Comparison of ENCODE assay signal across 1 cellular context in the genomic region with DNA sequence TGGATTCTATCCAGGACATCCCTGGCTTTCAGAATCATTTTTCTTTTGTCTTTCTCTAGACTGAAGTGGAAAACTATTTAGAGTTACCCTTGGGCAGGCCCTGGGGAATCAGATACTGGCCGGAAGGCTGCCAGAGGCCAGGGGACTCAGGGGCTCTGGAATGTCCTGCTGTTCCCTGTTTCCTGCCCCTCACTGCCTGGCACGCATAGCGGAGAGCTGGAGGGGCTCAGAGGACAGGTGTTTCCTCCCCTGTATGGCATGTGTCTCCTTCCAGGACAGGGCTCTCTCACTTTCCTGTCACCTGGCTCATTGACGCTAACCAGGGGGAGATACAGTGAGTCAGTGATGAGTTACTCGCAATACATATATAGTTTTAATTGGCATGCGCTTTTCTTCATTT.
TF ChIP-seq lines count a peak whose summit lies in the region.

No MANE protein-coding gene starts in this region.

TF ChIP-seq in endothelial cell of umbilical vein, 7 proteins besides CTCF, POLR2A, EP300 and RAD21:
- TF ChIP-seq POLR2AphosphoS5 (IDR thresholded peaks at IDR 0.05; ENCODE audit: insufficient read depth, low read depth, low read length) (peak; percentile 96), EZH2 (IDR thresholded peaks at IDR 0.05; ENCODE audit: borderline replicate concordance, low read depth, low read length, severe bottlenecking) (no peak), GATA2 (IDR thresholded peaks at IDR 0.05; ENCODE audit: insufficient read depth, insufficient read length, low read depth, low read length) (peak; percentile 94), FOS (IDR thresholded peaks at IDR 0.05; ENCODE audit: borderline replicate concordance, insufficient read depth, low read length) (peak; percentile 93), JUN (IDR thresholded peaks at IDR 0.05; ENCODE audit: borderline replicate concordance, insufficient read depth, insufficient read length, low read depth) (peak; percentile 73), MYC (IDR thresholded peaks at IDR 0.05; ENCODE audit: low read depth, low read length) (peak; percentile 47)
- TF ChIP-seq, protein P1, sequence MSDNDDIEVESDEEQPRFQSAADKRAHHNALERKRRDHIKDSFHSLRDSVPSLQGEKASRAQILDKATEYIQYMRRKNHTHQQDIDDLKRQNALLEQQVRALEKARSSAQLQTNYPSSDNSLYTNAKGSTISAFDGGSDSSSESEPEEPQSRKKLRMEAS (IDR thresholded peaks at IDR 0.05; ENCODE audit: insufficient read depth, insufficient read length), result peak; percentile 24
